Comparison of ENCODE assay signal across 8 cellular contexts in the genomic region with DNA sequence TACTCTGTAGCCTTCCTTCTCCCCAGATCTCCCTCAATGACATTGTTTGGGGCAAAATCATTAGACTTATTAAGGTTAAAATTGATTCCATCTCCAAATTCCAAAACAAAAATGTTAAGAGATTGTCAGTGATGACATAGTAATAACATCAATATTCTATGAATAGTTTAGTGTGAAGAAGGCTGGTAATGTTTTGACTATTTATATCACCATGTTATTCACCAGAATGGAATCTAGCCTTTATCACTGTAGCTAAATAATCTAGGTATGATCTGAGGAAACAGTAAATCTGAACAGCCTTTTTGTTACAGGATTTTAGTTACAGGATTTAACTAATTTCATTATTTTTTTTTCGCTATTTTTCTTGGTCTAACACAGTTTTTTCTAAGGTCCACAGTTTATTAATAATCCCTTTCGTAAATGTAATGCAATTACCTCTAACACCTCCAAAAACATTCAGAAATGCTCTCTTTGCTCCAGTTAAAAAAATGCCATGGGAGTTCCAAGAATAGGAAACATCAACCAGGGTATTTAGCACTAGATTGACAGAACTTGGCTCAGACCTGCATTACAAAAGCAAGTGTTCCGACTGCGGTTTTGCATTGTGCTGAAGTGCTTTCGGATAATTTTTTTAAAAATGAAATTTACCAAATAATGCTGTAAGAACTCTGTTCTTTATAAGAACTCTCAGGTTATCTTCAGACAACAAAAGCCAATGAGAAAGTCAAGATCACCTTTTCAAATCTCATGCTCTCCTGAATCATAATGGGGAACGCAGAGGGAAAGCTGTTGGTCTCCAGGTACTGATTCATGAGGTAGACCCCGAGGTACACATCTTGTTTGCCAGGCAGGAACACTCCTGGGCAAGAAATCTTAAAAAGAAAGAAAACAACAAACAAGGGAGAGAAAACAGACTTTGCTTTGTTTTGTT. TPM values are rescaled to one million over a fixed set of nuclear protein-coding genes. Genes with fewer than 3 reads are reported as not detected.
A peak's percentile ranks its signal among the peaks of the same experiment; 100 is the strongest.
DNase-seq lines count a peak whose midpoint lies in the region; ATAC-seq and TF ChIP-seq lines count a peak whose summit lies in the region.

No MANE protein-coding gene starts in this region.

- H3K79me1 ChIP-seq in mesendoderm (ENCODE audit: low read length): peaks cover 3% of the 10 kb centered on the region

- H2AK5ac ChIP-seq in mesendoderm (ENCODE audit: low read length): no peak overlapping the region

- H3K27ac ChIP-seq in muscle layer of colon (ENCODE audit: low read depth, low read length) (peak overlapping the region; percentile 71), mesendoderm (ENCODE audit: low read depth, low read length) (no peak overlapping the region)

- H3K9me2 ChIP-seq in Loucy (replicated peaks; ENCODE audit: low read depth, low read length): no peaks in the 10 kb centered on the region

- peak overlapping the region; percentile 73 for H3K9ac ChIP-seq in Loucy (ENCODE audit: low read depth, low read length, poor library complexity, severe bottlenecking)
- H3K9ac ChIP-seq in muscle layer of colon (ENCODE audit: low read length): peak overlapping the region; percentile 59
- no peak overlapping the region for H3K9ac ChIP-seq in mesendoderm (ENCODE audit: low read length)

- H3K4me3 ChIP-seq in Loucy (ENCODE audit: low read length, poor library complexity, severe bottlenecking) (peak overlapping the region; percentile 77), cardiac fibroblast (replicated peaks in 1 of 2; ENCODE audit: low read depth in 2 of 2, low read length in 2 of 2) (peak overlapping the region; percentile 65 to 84), muscle layer of colon (ENCODE audit: low read depth in 1 of 2, low read length in 2 of 2) (peak overlapping the region; percentile 68 to 91), mesendoderm (ENCODE audit: low read length) (no peak overlapping the region)

- no peaks in the 10 kb centered on the region for H4K20me1 ChIP-seq in Loucy (ENCODE audit: insufficient read depth, low read length, poor library complexity, severe bottlenecking)

- H3K56ac ChIP-seq in mesendoderm (ENCODE audit: low read length): no peak overlapping the region

- TF ChIP-seq CTCF in Loucy (conservative IDR thresholded peaks at IDR 0.05; ENCODE audit: low read length) (no peak), cardiac fibroblast (IDR thresholded peaks at IDR 0.05; ENCODE audit: low read depth, low read length) (no peak)

- peaks cover 6% of the 10 kb centered on the region; the same call in 1 of the 2 replicates for H3F3A ChIP-seq in Loucy (ENCODE audit: low read depth)

- no peak overlapping the region for H3K18ac ChIP-seq in mesendoderm (ENCODE audit: low read length)

- H2BK15ac ChIP-seq in mesendoderm (replicated peaks; ENCODE audit: low read depth): no peak overlapping the region

- WGBS in mesendoderm (ENCODE audit: extremely low coverage, insufficient coverage, low lambda C conversion rate): 100% methylated on average over 1 of the region's 7 CpGs

- no peak overlapping the region for H3K23ac ChIP-seq in mesendoderm (ENCODE audit: low read length)

- peak overlapping the region; percentile 87 for H2AFZ ChIP-seq in Loucy (ENCODE audit: low read length)

- H3K4me1 ChIP-seq in Loucy (ENCODE audit: insufficient read depth, low read length, poor library complexity, severe bottlenecking): peaks cover 26% of the 10 kb centered on the region
- peaks cover 28% of the 10 kb centered on the region for H3K4me1 ChIP-seq in muscle layer of colon (ENCODE audit: insufficient read depth, low read length)
- peaks cover 8% of the 10 kb centered on the region for H3K4me1 ChIP-seq in mesendoderm (ENCODE audit: control insufficient read depth, low read depth, low read length)

- H3K79me2 ChIP-seq in Loucy (ENCODE audit: insufficient read depth, low read length): no peaks in the 10 kb centered on the region
- H3K79me2 ChIP-seq in mesendoderm (ENCODE audit: control insufficient read depth, insufficient read depth, low read length): no peaks in the 10 kb centered on the region

- H3K36me3 ChIP-seq in Loucy (ENCODE audit: insufficient read depth, low read length) (no peaks in the 10 kb centered on the region), muscle layer of colon (ENCODE audit: insufficient read depth, low read length) (no peaks in the 10 kb centered on the region), mesendoderm (ENCODE audit: control insufficient read depth, insufficient read depth, low read length) (no peaks in the 10 kb centered on the region)

- H3K9me3 ChIP-seq in Loucy (ENCODE audit: insufficient read depth, low read depth, low read length) (no peaks in the 10 kb centered on the region), muscle layer of colon (ENCODE audit: low read length) (no peaks in the 10 kb centered on the region)

- peak overlapping the region; percentile 85 for H3K4me2 ChIP-seq in Loucy (ENCODE audit: low read depth, low read length, poor library complexity, severe bottlenecking)
- H3K4me2 ChIP-seq in mesendoderm (ENCODE audit: low read length): no peak overlapping the region

- no peak overlapping the region for H4K8ac ChIP-seq in mesendoderm (ENCODE audit: low read depth, low read length)

- no peak overlapping the region for H2BK120ac ChIP-seq in mesendoderm (ENCODE audit: low read depth, low read length)

- H2BK5ac ChIP-seq in mesendoderm (ENCODE audit: low read length): no peak overlapping the region

- H3K4ac ChIP-seq in mesendoderm (ENCODE audit: low read depth, low read length): no peak overlapping the region

- H4K5ac ChIP-seq in mesendoderm (ENCODE audit: low read length): no peak overlapping the region

- DNase-seq in cardiac fibroblast (ENCODE audit: low read depth in 2 of 2) (peak in 1 of 2 donors; percentile 34), SK-N-DZ (ENCODE audit: low spot score) (no peak), nucleus accumbens (lab: John Stamatoyannopoulos, UW) (no peak), mesendoderm (no peak), midbrain (lab: John Stamatoyannopoulos, UW) (no peak)

- ATAC-seq in GM18517 (IDR thresholded peaks at IDR 0.05; ENCODE audit: unreplicated experiment): peak; percentile 8

- H3K27me3 ChIP-seq in Loucy (ENCODE audit: insufficient read depth, low read length, poor library complexity, severe bottlenecking) (peaks cover 9% of the 10 kb centered on the region), muscle layer of colon (ENCODE audit: control insufficient read depth in 1 of 2, insufficient read depth in 2 of 2, low read length in 2 of 2) (no peaks in the 10 kb centered on the region), mesendoderm (ENCODE audit: insufficient read depth, low read length, poor library complexity) (no peaks in the 10 kb centered on the region)

RNA-seq across cellular contexts. Expression of gene PLPP6, which starts 0.7 kb away (rescaled TPM):
- polyA plus RNA-seq in SK-N-DZ (2014; cell fraction: cytosol; rRNA removed): 7.4 and 9.4 TPM in 2 replicates
- polyA plus RNA-seq in SK-N-DZ (2014; cell fraction: nucleus; rRNA removed): 4.6 and 8.9 TPM in 2 replicates
- polyA plus RNA-seq in mesendoderm (2013, experiment 1 of 2): 6.6 TPM
- polyA plus RNA-seq in mesendoderm (2013, experiment 2 of 2): 6.4 TPM

RNA-seq across cellular contexts. Expression of gene SPATA6L, which starts 4.8 kb away (rescaled TPM):
- polyA plus RNA-seq in SK-N-DZ (2014; cell fraction: cytosol; rRNA removed): not detected in 2 replicates
- polyA plus RNA-seq in SK-N-DZ (2014; cell fraction: nucleus; rRNA removed): not detected in 2 replicates
- polyA plus RNA-seq in mesendoderm (2013, experiment 1 of 2): 0.17 TPM
- polyA plus RNA-seq in mesendoderm (2013, experiment 2 of 2): 0.46 TPM

RNA-seq across cellular contexts. Expression of gene CDC37L1, which starts 17.9 kb away (rescaled TPM):
- 4.5 and 7.7 TPM in 2 replicates for polyA plus RNA-seq in SK-N-DZ (2014; cell fraction: cytosol; rRNA removed)
- 4.5 and 4.7 TPM in 2 replicates for polyA plus RNA-seq in SK-N-DZ (2014; cell fraction: nucleus; rRNA removed)
- polyA plus RNA-seq in mesendoderm (2013, experiment 1 of 2): 13.9 TPM
- 14.4 TPM for polyA plus RNA-seq in mesendoderm (2013, experiment 2 of 2)
